In genomic region chr2:236899945-236900640, GRCh38 we compare ENCODE assay signal across 1 cellular context.
TF ChIP-seq lines count a peak whose summit lies in the region.

No MANE protein-coding gene starts in this region.

TF ChIP-seq in GM23338, 12 proteins besides CTCF, POLR2A, EP300 and RAD21 (continued from another document):
- no peak for TF ChIP-seq ETS1 (IDR thresholded peaks at IDR 0.05)
- no peak for TF ChIP-seq EZH2 (IDR thresholded peaks at IDR 0.05; ENCODE audit: low read depth, unreplicated experiment)
- no peak for TF ChIP-seq ZNF331 (CRISPR knock-in tag; IDR thresholded peaks at IDR 0.05; ENCODE audit: low read depth)
- no peak for TF ChIP-seq ZNF114 (CRISPR knock-in tag; IDR thresholded peaks at IDR 0.05)
- TF ChIP-seq STAT1 (IDR thresholded peaks at IDR 0.05; ENCODE audit: unreplicated experiment), result no peak
- no peak for TF ChIP-seq REST (IDR thresholded peaks at IDR 0.05; ENCODE audit: unreplicated experiment)
- TF ChIP-seq CREB1 (CRISPR knock-in tag; IDR thresholded peaks at IDR 0.05; ENCODE audit: low read depth), result no peak
- no peak for TF ChIP-seq POLR2AphosphoS5 (IDR thresholded peaks at IDR 0.05; ENCODE audit: low read depth)
- TF ChIP-seq EZH2phosphoT487 (IDR thresholded peaks at IDR 0.05; ENCODE audit: unreplicated experiment), result no peak
- no peak for TF ChIP-seq JUNB (IDR thresholded peaks at IDR 0.05; ENCODE audit: unreplicated experiment)
- TF ChIP-seq NANOG (IDR thresholded peaks at IDR 0.05; ENCODE audit: borderline replicate concordance), result no peak
